ENCODE assay signal across 1 cellular context in the genomic region with DNA sequence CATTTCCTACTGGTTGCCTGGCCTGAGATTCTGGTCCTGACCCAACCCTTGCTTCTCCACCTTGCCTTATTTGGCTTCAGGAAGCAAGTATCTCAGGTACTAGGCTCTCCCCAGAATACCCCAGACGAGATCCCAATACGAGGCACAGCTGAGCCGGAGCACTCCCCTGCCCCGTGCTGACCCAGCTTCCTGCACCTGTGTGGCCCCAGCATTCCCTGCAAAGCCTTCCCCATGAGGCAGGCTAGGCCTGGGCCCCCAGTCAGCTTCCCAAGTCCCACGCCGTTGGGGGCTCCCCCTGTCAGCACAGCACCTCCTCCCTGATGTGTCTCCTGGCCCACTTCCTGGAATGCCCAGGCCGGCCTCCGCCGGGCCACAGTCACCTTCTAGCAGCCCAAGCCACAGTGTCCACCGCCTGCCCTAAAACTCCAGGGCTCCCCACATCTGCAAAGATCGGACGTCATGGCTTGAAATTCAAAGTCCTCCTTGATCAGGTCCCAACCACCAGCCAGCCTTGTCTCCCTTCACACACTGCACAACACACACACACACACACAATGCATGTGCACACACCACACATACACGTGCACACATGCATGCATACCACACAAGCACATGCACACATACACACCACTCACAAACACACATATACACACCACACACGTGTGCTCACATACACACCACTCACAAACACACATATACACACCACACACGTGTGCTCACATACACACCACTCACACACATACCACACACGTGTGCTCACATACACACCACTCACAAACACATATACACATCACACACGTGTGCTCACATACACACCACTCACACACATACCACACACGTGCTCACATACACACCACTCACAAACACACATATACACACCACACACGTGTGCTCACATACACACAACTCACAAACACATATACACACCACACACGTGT.
TF ChIP-seq lines count a peak whose summit lies in the region.

No MANE protein-coding gene starts in this region.

TF ChIP-seq in HepG2, 621 proteins besides CTCF, POLR2A, EP300 and RAD21 (continued from another document):
- TF ChIP-seq, protein P1, sequence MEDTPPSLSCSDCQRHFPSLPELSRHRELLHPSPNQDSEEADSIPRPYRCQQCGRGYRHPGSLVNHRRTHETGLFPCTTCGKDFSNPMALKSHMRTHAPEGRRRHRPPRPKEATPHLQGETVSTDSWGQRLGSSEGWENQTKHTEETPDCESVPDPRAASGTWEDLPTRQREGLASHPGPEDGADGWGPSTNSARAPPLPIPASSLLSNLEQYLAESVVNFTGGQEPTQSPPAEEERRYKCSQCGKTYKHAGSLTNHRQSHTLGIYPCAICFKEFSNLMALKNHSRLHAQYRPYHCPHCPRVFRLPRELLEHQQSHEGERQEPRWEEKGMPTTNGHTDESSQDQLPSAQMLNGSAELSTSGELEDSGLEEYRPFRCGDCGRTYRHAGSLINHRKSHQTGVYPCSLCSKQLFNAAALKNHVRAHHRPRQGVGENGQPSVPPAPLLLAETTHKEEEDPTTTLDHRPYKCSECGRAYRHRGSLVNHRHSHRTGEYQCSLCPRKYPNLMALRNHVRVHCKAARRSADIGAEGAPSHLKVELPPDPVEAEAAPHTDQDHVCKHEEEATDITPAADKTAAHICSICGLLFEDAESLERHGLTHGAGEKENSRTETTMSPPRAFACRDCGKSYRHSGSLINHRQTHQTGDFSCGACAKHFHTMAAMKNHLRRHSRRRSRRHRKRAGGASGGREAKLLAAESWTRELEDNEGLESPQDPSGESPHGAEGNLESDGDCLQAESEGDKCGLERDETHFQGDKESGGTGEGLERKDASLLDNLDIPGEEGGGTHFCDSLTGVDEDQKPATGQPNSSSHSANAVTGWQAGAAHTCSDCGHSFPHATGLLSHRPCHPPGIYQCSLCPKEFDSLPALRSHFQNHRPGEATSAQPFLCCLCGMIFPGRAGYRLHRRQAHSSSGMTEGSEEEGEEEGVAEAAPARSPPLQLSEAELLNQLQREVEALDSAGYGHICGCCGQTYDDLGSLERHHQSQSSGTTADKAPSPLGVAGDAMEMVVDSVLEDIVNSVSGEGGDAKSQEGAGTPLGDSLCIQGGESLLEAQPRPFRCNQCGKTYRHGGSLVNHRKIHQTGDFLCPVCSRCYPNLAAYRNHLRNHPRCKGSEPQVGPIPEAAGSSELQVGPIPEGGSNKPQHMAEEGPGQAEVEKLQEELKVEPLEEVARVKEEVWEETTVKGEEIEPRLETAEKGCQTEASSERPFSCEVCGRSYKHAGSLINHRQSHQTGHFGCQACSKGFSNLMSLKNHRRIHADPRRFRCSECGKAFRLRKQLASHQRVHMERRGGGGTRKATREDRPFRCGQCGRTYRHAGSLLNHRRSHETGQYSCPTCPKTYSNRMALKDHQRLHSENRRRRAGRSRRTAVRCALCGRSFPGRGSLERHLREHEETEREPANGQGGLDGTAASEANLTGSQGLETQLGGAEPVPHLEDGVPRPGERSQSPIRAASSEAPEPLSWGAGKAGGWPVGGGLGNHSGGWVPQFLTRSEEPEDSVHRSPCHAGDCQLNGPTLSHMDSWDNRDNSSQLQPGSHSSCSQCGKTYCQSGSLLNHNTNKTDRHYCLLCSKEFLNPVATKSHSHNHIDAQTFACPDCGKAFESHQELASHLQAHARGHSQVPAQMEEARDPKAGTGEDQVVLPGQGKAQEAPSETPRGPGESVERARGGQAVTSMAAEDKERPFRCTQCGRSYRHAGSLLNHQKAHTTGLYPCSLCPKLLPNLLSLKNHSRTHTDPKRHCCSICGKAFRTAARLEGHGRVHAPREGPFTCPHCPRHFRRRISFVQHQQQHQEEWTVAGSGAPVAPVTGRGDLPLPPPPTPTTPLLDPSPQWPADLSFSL (CRISPR knock-in tag; IDR thresholded peaks at IDR 0.05): peak; percentile 62; the same call in 1 of the 2 replicates
